In genomic region chr2:148970393-148970792, GRCh38 we compare ENCODE assay signal across 25 cellular contexts.
"Had no signal": no experiment of that assay in that cellular context is flagged by ENCODE, and none has a peak within 500 bp of the region (broad histone marks: within the 10 kb centered on the region; RNA-seq: fewer than 3 reads in every experiment).

No MANE protein-coding gene starts in this region.

- H3K27ac ChIP-seq: adrenal gland, body of pancreas, cardiac muscle cell, esophagus muscularis mucosa, ovary, prostate gland, suprapubic skin, tibial artery, upper lobe of right lung had no signal

- H3K9me3 Mint-ChIP-seq: activated naive CD4-positive, alpha-beta T cell treated with anti-CD3 and anti-CD28 coated beads for 36 hours; activated naive CD8-positive, alpha-beta T cell treated with anti-CD3 and anti-CD28 coated beads for 36 hours; naive thymus-derived CD8-positive, alpha-beta T cell had no signal

- DNase-seq: activated CD4-positive, alpha-beta T cell treated with anti-CD3 and anti-CD28 coated beads for 36 hours; activated CD4-positive, CD25-positive, alpha-beta regulatory T cell; activated effector memory CD4-positive, alpha-beta T cell treated with anti-CD3 and anti-CD28 coated beads, Interleukin-2, amount 50 U/mL, for 16 hours; activated naive CD4-positive, alpha-beta T cell treated with anti-CD3 and anti-CD28 coated beads for 36 hours; activated naive CD8-positive, alpha-beta T cell treated with anti-CD3 and anti-CD28 coated beads for 36 hours; adrenal gland; aorta; body of pancreas; cortex of kidney; left cardiac atrium; midbrain; naive thymus-derived CD8-positive, alpha-beta T cell; ovary; stimulated activated CD4-positive, alpha-beta T cell treated with anti-CD3 and anti-CD28 coated beads, Interleukin-2, amount 100 ng/mL, for 24 hours; stimulated activated naive CD4-positive, alpha-beta T cell; T-helper 1 cell; tibial artery; upper lobe of right lung had no signal

- H3K4me1 ChIP-seq: adrenal gland, body of pancreas, prostate gland, suprapubic skin, tibial artery had no signal

- H3K36me3 ChIP-seq: adrenal gland, cardiac muscle cell, esophagus muscularis mucosa, ovary, prostate gland, suprapubic skin, tibial artery, upper lobe of right lung had no signal

- H3K4me3 ChIP-seq: adrenal gland, body of pancreas, cardiac muscle cell, esophagus muscularis mucosa, ovary, prostate gland, smooth muscle cell, suprapubic skin, tibial artery, upper lobe of right lung had no signal

- H3K4me3 Mint-ChIP-seq: activated CD4-positive, alpha-beta T cell treated with anti-CD3 and anti-CD28 coated beads for 36 hours; activated naive CD4-positive, alpha-beta T cell treated with anti-CD3 and anti-CD28 coated beads for 36 hours; activated naive CD8-positive, alpha-beta T cell treated with anti-CD3 and anti-CD28 coated beads for 36 hours; naive thymus-derived CD8-positive, alpha-beta T cell had no signal

- ATAC-seq: activated CD4-positive, alpha-beta T cell treated with anti-CD3 and anti-CD28 coated beads for 36 hours; body of pancreas; left cardiac atrium; naive thymus-derived CD8-positive, alpha-beta T cell; upper lobe of right lung had no signal

- H3K27ac Mint-ChIP-seq: activated CD4-positive, alpha-beta T cell treated with anti-CD3 and anti-CD28 coated beads for 36 hours; activated naive CD4-positive, alpha-beta T cell treated with anti-CD3 and anti-CD28 coated beads for 36 hours; naive thymus-derived CD8-positive, alpha-beta T cell had no signal

- H3K4me2 ChIP-seq: smooth muscle cell had no signal

- H3K9me3 ChIP-seq: adrenal gland, body of pancreas, esophagus muscularis mucosa, ovary, prostate gland, suprapubic skin, tibial artery, upper lobe of right lung had no signal

- FAIRE-seq: frontal cortex, keratinocyte had no signal

- H3K27me3 Mint-ChIP-seq: activated CD4-positive, alpha-beta T cell treated with anti-CD3 and anti-CD28 coated beads for 36 hours; naive thymus-derived CD8-positive, alpha-beta T cell had no signal

- H3K27me3 ChIP-seq: adrenal gland, body of pancreas, cardiac muscle cell, esophagus muscularis mucosa, ovary, suprapubic skin, tibial artery, upper lobe of right lung had no signal
